Comparison of ENCODE assay signal across 11 cellular contexts in the genomic region with DNA sequence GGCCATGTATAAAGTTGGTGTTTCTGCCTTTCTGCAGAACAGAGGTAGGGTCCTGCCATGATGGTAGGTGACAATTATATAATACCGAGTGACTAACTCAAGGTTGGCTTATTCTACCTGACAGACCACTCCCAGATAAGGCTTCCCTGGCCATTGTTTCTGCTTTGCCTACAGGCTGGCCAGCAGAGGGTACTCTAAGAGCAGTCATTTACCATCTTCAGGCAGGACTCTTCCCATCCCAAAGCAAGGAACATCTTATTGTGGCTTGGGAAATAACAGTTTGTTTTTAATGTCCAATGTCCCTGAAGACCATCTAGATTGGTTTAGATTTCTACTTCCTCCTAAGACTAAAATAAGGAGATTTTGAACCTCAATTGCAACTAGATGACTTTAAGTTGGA.
DNase-seq lines count a peak whose midpoint lies in the region; ATAC-seq and TF ChIP-seq lines count a peak whose summit lies in the region.
"Had no signal": no experiment of that assay in that cellular context is flagged by ENCODE, and none has a peak within 500 bp of the region (broad histone marks: within the 10 kb centered on the region; RNA-seq: fewer than 3 reads in every experiment).

No MANE protein-coding gene starts in this region.

- DNase-seq in NCI-H187 treated with DMSO at 0.1 percent for 48 hours (lab: John Stamatoyannopoulos, UW) (peak; percentile 26), NCI-H187 (lab: John Stamatoyannopoulos, UW) (no peak), NCI-H1092 treated with DMSO at 0.1 percent for 48 hours (lab: John Stamatoyannopoulos, UW) (peak; percentile 66), cerebellar cortex (ENCODE audit: low spot score) (peak; percentile 19), psoas muscle (no peak), sciatic nerve (ENCODE audit: low spot score) (no peak), cortex of kidney (lab: John Stamatoyannopoulos, UW) (no peak)
- DNase-seq in central memory CD4-positive, alpha-beta T cell = no peak

- intact Hi-C loops in psoas muscle (cut with DNase I) = no loop called here
- intact Hi-C loops in sciatic nerve (cut with DNase I) = no loop called here

- peak; percentile 5 for TF ChIP-seq CTCF in psoas muscle (IDR thresholded peaks at IDR 0.05)

- no peak overlapping the region for H3K27ac ChIP-seq in psoas muscle
- H3K27ac ChIP-seq: neutrophil, Peyer's patch, suprapubic skin had no signal

- no peak overlapping the region for H3K4me3 ChIP-seq in psoas muscle
- H3K4me3 ChIP-seq: Peyer's patch, suprapubic skin had no signal

- H3K4me1 ChIP-seq in psoas muscle = no peaks in the 10 kb centered on the region
- H3K4me1 ChIP-seq: Peyer's patch, suprapubic skin had no signal

- H3K27me3 ChIP-seq in psoas muscle (ENCODE audit: insufficient read depth in 3 of 3, low read length in 2 of 3) = peaks cover 0 to 43% (median 8%) of the 10 kb centered on the region in 3 donors
- H3K27me3 ChIP-seq: Peyer's patch had no signal

- ATAC-seq in psoas muscle (no peak), sciatic nerve (no peak)

- no peaks in the 10 kb centered on the region for H3K36me3 ChIP-seq in psoas muscle (ENCODE audit: insufficient read depth in 1 of 2, low read depth in 1 of 2)
- H3K36me3 ChIP-seq: neutrophil, Peyer's patch, suprapubic skin had no signal

- WGBS in psoas muscle, 3 donors = 4 to 32% (median 7%) methylated on average over 1 of the region's 1 CpG

- H3K9me3 ChIP-seq in psoas muscle = no peaks in the 10 kb centered on the region
- H3K9me3 ChIP-seq: neutrophil, Peyer's patch, suprapubic skin had no signal

Comparison
In these comparisons a context has a peak if more than half of its experiments do, and no peak if none do; other contexts are left out.
1. DNase-seq: peak in NCI-H187 treated with DMSO at 0.1 percent for 48 hours (single experiment), NCI-H1092 treated with DMSO at 0.1 percent for 48 hours (single experiment) and cerebellar cortex (single experiment); none in NCI-H187 (0 of 2), psoas muscle (0 of 2), central memory CD4-positive, alpha-beta T cell (single experiment), sciatic nerve (single experiment) and cortex of kidney (single experiment).